10 cellular contexts compared by ENCODE assay signal in the genomic region with DNA sequence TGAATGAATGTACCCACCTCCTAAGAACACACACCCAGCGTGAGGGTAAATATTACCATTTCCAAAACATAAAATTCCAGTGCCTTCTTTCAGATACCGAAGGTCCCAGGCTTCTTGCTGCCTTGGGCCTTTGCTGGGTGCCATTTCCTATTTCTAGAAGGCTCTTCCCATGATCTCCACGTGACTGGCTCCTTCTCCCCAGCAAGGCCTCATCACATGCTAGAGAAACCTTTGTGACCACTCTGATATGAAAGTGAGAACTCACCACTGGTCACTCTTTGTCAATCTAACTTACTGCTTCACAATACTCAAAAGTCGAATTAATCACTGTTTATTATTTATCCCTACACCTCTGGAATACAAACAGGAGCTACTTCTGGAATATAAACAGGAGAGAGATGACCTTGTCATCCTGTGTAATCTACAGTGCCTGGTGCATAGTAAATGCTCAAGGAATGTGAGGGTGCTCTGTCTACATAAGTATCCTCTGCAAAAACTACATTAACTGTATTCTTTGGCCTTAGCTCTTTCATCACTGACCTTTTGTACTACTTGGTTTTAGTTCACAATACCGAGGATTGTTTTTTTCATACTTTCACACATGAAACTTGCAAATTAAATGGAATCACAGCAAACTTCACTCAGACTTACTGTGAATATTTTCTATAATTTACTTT. TPM values are rescaled to one million over a fixed set of nuclear protein-coding genes. Genes with fewer than 3 reads are reported as not detected.
DNase-seq lines count a peak whose midpoint lies in the region; ATAC-seq and TF ChIP-seq lines count a peak whose summit lies in the region.
"Had no signal": no experiment of that assay in that cellular context is flagged by ENCODE, and none has a peak within 500 bp of the region (broad histone marks: within the 10 kb centered on the region; RNA-seq: fewer than 3 reads in every experiment).

No MANE protein-coding gene starts in this region.

- H3K9me3 ChIP-seq in heart right ventricle (no peaks in the 10 kb centered on the region), right lobe of liver (no peaks in the 10 kb centered on the region), upper lobe of right lung (no peaks in the 10 kb centered on the region), SJCRH30 (replicated peaks) (no peaks in the 10 kb centered on the region)

- peaks cover 18% of the 10 kb centered on the region for H3K4me1 Mint-ChIP-seq in activated naive CD8-positive, alpha-beta T cell treated with anti-CD3 and anti-CD28 coated beads, Interleukin-2, amount 10 ng/mL, durations not matched to agents 7 days and 5 days

- intact Hi-C loops in heart right ventricle (cut with DNase I): loop anchor here in 3 of 10 donors (5.0 to 10.0 kb wide), 2 partner anchors 284 to 301 kb away; partner anchors contain the start of genes SLC18B1 (in 2 of the 3) and RPS12 (in 1 of the 3)
- intact Hi-C loops in Right ventricle myocardium inferior (cut with DNase I): loop anchor here (5.0 kb wide), 1 partner anchor 301 kb away; the partner anchor contains the start of gene RPS12
- intact Hi-C loops in right lobe of liver (cut with DNase I): no loop called here
- intact Hi-C loops in upper lobe of right lung (cut with DNase I): no loop called here

- H3K4me1 ChIP-seq in heart right ventricle (peaks cover 0 to 69% (median 38%) of the 10 kb centered on the region in 9 donors), right lobe of liver (peaks cover 0 to 14% (median 0%) of the 10 kb centered on the region in 4 donors), upper lobe of right lung (peaks cover 29% of the 10 kb centered on the region), SJCRH30 (no peaks in the 10 kb centered on the region)

- ATAC-seq in heart right ventricle (no peak), Right ventricle myocardium inferior (no peak), right lobe of liver (no peak), upper lobe of right lung (peak; percentile 2)
- no peak for ATAC-seq in activated naive CD8-positive, alpha-beta T cell treated with anti-CD3 and anti-CD28 coated beads, Interleukin-2, amount 10 ng/mL, durations not matched to agents 7 days and 5 days (ENCODE audit: low read depth)

- no peak for DNase-seq in heart right ventricle
- DNase-seq in Right ventricle myocardium inferior (ENCODE audit: missing footprints): no peak
- no peak for DNase-seq in activated naive CD8-positive, alpha-beta T cell treated with anti-CD3 and anti-CD28 coated beads, Interleukin-2, amount 10 ng/mL, durations not matched to agents 7 days and 5 days
- no peak for DNase-seq in right lobe of liver
- no peak for DNase-seq in upper lobe of right lung
- no peak for DNase-seq in HPDE6-E6E7 (ENCODE audit: extremely low spot score)
- DNase-seq in NCI-H1417 (lab: John Stamatoyannopoulos, UW): no peak
- DNase-seq in SJCRH30: no peak

- 57 to 61% methylated on average over 5 of the region's 5 CpGs for WGBS in heart right ventricle, 2 donors
- WGBS in right lobe of liver (ENCODE audit: insufficient coverage, low coverage, low lambda C conversion rate, missing lambda C conversion rate): 32% methylated on average over 4 of the region's 5 CpGs

- H3K27ac ChIP-seq in heart right ventricle (peak overlapping the region in 4 of 10 donors; percentile 80 to 92 (median 86)), right lobe of liver (peak overlapping the region in 2 of 3 donors; percentile 23 to 79), upper lobe of right lung (peak overlapping the region; percentile 90), SJCRH30 (no peak overlapping the region)

- peak overlapping the region; percentile 40 for H3K4me3 Mint-ChIP-seq in activated naive CD8-positive, alpha-beta T cell treated with anti-CD3 and anti-CD28 coated beads, Interleukin-2, amount 10 ng/mL, durations not matched to agents 7 days and 5 days

- no peak for TF ChIP-seq POLR2A in right lobe of liver (IDR thresholded peaks at IDR 0.05)

- H3K27ac Mint-ChIP-seq in activated naive CD8-positive, alpha-beta T cell treated with anti-CD3 and anti-CD28 coated beads, Interleukin-2, amount 10 ng/mL, durations not matched to agents 7 days and 5 days: no peak overlapping the region

- H3K27me3 ChIP-seq in heart right ventricle (no peaks in the 10 kb centered on the region), right lobe of liver (no peaks in the 10 kb centered on the region), upper lobe of right lung (no peaks in the 10 kb centered on the region), SJCRH30 (no peaks in the 10 kb centered on the region)

- peaks cover 20% of the 10 kb centered on the region for H3K36me3 Mint-ChIP-seq in activated naive CD8-positive, alpha-beta T cell treated with anti-CD3 and anti-CD28 coated beads, Interleukin-2, amount 10 ng/mL, durations not matched to agents 7 days and 5 days

- H3K9me3 Mint-ChIP-seq in activated naive CD8-positive, alpha-beta T cell treated with anti-CD3 and anti-CD28 coated beads, Interleukin-2, amount 10 ng/mL, durations not matched to agents 7 days and 5 days: no peaks in the 10 kb centered on the region

- peak overlapping the region in 8 of 10 donors; percentile 53 to 87 (median 80) for H3K4me3 ChIP-seq in heart right ventricle
- peak overlapping the region in 2 of 3 donors; percentile 86 to 96 for H3K4me3 ChIP-seq in right lobe of liver
- peak overlapping the region; percentile 71 for H3K4me3 ChIP-seq in upper lobe of right lung
- H3K4me3 ChIP-seq in SJCRH30: no peak overlapping the region

- H3K36me3 ChIP-seq in heart right ventricle: peaks cover 0 to 13% (median 0%) of the 10 kb centered on the region in 9 donors
- H3K36me3 ChIP-seq in right lobe of liver: no peaks in the 10 kb centered on the region
- no peaks in the 10 kb centered on the region for H3K36me3 ChIP-seq in upper lobe of right lung
- H3K36me3 ChIP-seq in SJCRH30: no peaks in the 10 kb centered on the region

- POLR2A ChIA-PET in activated naive CD8-positive, alpha-beta T cell treated with anti-CD3 and anti-CD28 coated beads, Interleukin-2, amount 10 ng/mL, durations not matched to agents 7 days and 5 days (lab: Charles Lee): no interaction called here

- TF ChIP-seq CTCF in heart right ventricle (IDR thresholded peaks at IDR 0.05) (no peak), right lobe of liver (IDR thresholded peaks at IDR 0.05) (no peak), upper lobe of right lung (IDR thresholded peaks at IDR 0.05) (no peak)

- H3K27me3 Mint-ChIP-seq in activated naive CD8-positive, alpha-beta T cell treated with anti-CD3 and anti-CD28 coated beads, Interleukin-2, amount 10 ng/mL, durations not matched to agents 7 days and 5 days: no peaks in the 10 kb centered on the region

RNA-seq across cellular contexts. Expression of gene STX7, which starts 1.6 kb away (rescaled TPM):
- total RNA-seq in heart right ventricle (10 to 100 TPM; 50.4 to 71.4 (median 61.3) TPM), Right ventricle myocardium inferior (53.3 TPM), right lobe of liver (10 to 100 TPM; 14.9 to 28.5 (median 17.0) TPM), upper lobe of right lung (89.1 TPM)
- polyA plus RNA-seq in heart right ventricle: 10 to 100 TPM in 1 of 2 donors, 1 to 10 TPM in 1; 6.4 to 11.9 TPM
- total RNA-seq in activated naive CD8-positive, alpha-beta T cell treated with anti-CD3 and anti-CD28 coated beads, Interleukin-2, amount 10 ng/mL, durations not matched to agents 7 days and 5 days: 10 to 100 TPM; 20.5 to 25.0 TPM
- total RNA-seq in SJCRH30 (2014; rRNA removed; shearing (Covaris generic)): 17.3 and 18.6 TPM in 2 replicates

RNA-seq across cellular contexts. Expression of gene TAAR9, which starts 26.8 kb away (rescaled TPM):
- total RNA-seq in heart right ventricle (not detected), Right ventricle myocardium inferior (not detected), right lobe of liver (not detected), upper lobe of right lung (not detected)
- not detected for polyA plus RNA-seq in heart right ventricle
- not detected for total RNA-seq in activated naive CD8-positive, alpha-beta T cell treated with anti-CD3 and anti-CD28 coated beads, Interleukin-2, amount 10 ng/mL, durations not matched to agents 7 days and 5 days
- not detected in 2 replicates for total RNA-seq in SJCRH30 (2014; rRNA removed; shearing (Covaris generic))
- total RNA-seq: subcutaneous adipose tissue had no signal
- polyA plus RNA-seq: adipose tissue had no signal

RNA-seq across cellular contexts. Expression of gene TAAR8, which starts 41.2 kb away (rescaled TPM):
- total RNA-seq in heart right ventricle (not detected), Right ventricle myocardium inferior (not detected), right lobe of liver (not detected), upper lobe of right lung (not detected)
- not detected for polyA plus RNA-seq in heart right ventricle
- total RNA-seq in activated naive CD8-positive, alpha-beta T cell treated with anti-CD3 and anti-CD28 coated beads, Interleukin-2, amount 10 ng/mL, durations not matched to agents 7 days and 5 days: not detected
- not detected in 2 replicates for total RNA-seq in SJCRH30 (2014; rRNA removed; shearing (Covaris generic))
- total RNA-seq: subcutaneous adipose tissue had no signal
- polyA plus RNA-seq: adipose tissue had no signal

RNA-seq across cellular contexts. Expression of gene TAAR6, which starts 58.8 kb away (rescaled TPM):
- total RNA-seq in heart right ventricle (not detected), Right ventricle myocardium inferior (not detected), right lobe of liver (not detected), upper lobe of right lung (not detected)
- not detected for polyA plus RNA-seq in heart right ventricle
- not detected for total RNA-seq in activated naive CD8-positive, alpha-beta T cell treated with anti-CD3 and anti-CD28 coated beads, Interleukin-2, amount 10 ng/mL, durations not matched to agents 7 days and 5 days
- not detected in 2 replicates for total RNA-seq in SJCRH30 (2014; rRNA removed; shearing (Covaris generic))
- total RNA-seq: subcutaneous adipose tissue had no signal
- polyA plus RNA-seq: adipose tissue had no signal
